Comparison of ENCODE assay signal across 14 cellular contexts in genomic region chr17:64083093-64083492, GRCh38. TPM values are rescaled to one million over a fixed set of nuclear protein-coding genes. Genes with fewer than 3 reads are reported as not detected.
A peak's percentile ranks its signal among the peaks of the same experiment; 100 is the strongest.
DNase-seq lines count a peak whose midpoint lies in the region; ATAC-seq and TF ChIP-seq lines count a peak whose summit lies in the region.
"Had no signal": no experiment of that assay in that cellular context is flagged by ENCODE, and none has a peak within 500 bp of the region (broad histone marks: within the 10 kb centered on the region; RNA-seq: fewer than 3 reads in every experiment).

No MANE protein-coding gene starts in this region.

- H3K4me3 ChIP-seq in mucosa of rectum (ENCODE audit: low read length in 2 of 2), result no peak overlapping the region
- H3K4me3 ChIP-seq: lower lobe of right lung, tibial nerve had no signal

- H3K4me1 Mint-ChIP-seq in natural killer cell treated with Interleukin-12 subunit alpha and Interleukin-12 subunit beta and Interleukin-15 and Interleukin-18, amount 100 ng/mL, for 72 hours (ENCODE audit: low read depth in 2 of 2), result peaks cover 21 to 24% of the 10 kb centered on the region in 2 donors
- H3K4me1 Mint-ChIP-seq in natural killer cell, result peaks cover 27% of the 10 kb centered on the region in 2 donors
- peaks cover 51% of the 10 kb centered on the region for H3K4me1 Mint-ChIP-seq in activated T-helper 2 cell treated with anti-CD3 and anti-CD28 coated beads, Interferon-gamma antibody, Interleukin-2, Interleukin-4, amounts not matched to agents 10 μg/mL and 5 μg/mL and 100 μg/mL, durations not matched to agents 14 hours and 24 hours and 36 hours (ENCODE audit: low read depth)
- peaks cover 17 to 34% of the 10 kb centered on the region in 2 donors for H3K4me1 Mint-ChIP-seq in effector memory CD8-positive, alpha-beta T cell (ENCODE audit: low read depth in 2 of 2)
- no peaks in the 10 kb centered on the region for H3K4me1 Mint-ChIP-seq in osteocyte (ENCODE audit: unreplicated experiment)

- peaks cover 5 to 13% of the 10 kb centered on the region in 2 donors for H3K36me3 ChIP-seq in mucosa of rectum (ENCODE audit: control insufficient read depth in 2 of 2, insufficient read depth in 2 of 2, low read length in 2 of 2)
- H3K36me3 ChIP-seq: BE2C had no signal

- no peaks in the 10 kb centered on the region for H3K9me3 ChIP-seq in mucosa of rectum (ENCODE audit: control insufficient read depth in 2 of 2, low read length in 2 of 2)
- H3K9me3 ChIP-seq: BE2C, lower lobe of right lung, tibial nerve had no signal

- H3K4me3 Mint-ChIP-seq in natural killer cell treated with Interleukin-12 subunit alpha and Interleukin-12 subunit beta and Interleukin-15 and Interleukin-18, amount 100 ng/mL, for 72 hours, result peak overlapping the region; percentile 78
- H3K4me3 Mint-ChIP-seq in natural killer cell, result no peak overlapping the region
- peak overlapping the region; percentile 11 for H3K4me3 Mint-ChIP-seq in activated T-helper 2 cell treated with anti-CD3 and anti-CD28 coated beads, Interferon-gamma antibody, Interleukin-2, Interleukin-4, amounts not matched to agents 10 μg/mL and 5 μg/mL and 100 μg/mL, durations not matched to agents 14 hours and 24 hours and 36 hours (ENCODE audit: low read depth)
- H3K4me3 Mint-ChIP-seq in effector memory CD8-positive, alpha-beta T cell, result no peak overlapping the region
- H3K4me3 Mint-ChIP-seq in osteocyte (ENCODE audit: unreplicated experiment), result no peak overlapping the region

- H3K4me1 ChIP-seq in mucosa of rectum (ENCODE audit: control insufficient read depth in 2 of 2, insufficient read depth in 2 of 2, low read length in 2 of 2), result peaks cover 26 to 42% of the 10 kb centered on the region in 2 donors

- no peak for DNase-seq in natural killer cell treated with Interleukin-12 subunit alpha and Interleukin-12 subunit beta and Interleukin-15 and Interleukin-18, amount 100 ng/mL, for 72 hours (ENCODE audit: low spot score)
- DNase-seq in natural killer cell, result no peak
- DNase-seq in activated T-helper 2 cell treated with anti-CD3 and anti-CD28 coated beads, Interferon-gamma antibody, Interleukin-2, Interleukin-4, amounts not matched to agents 10 μg/mL and 5 μg/mL and 100 μg/mL, durations not matched to agents 14 hours and 24 hours and 36 hours (ENCODE audit: low spot score), result no peak
- DNase-seq in effector memory CD8-positive, alpha-beta T cell, result no peak
- no peak for DNase-seq in osteocyte (ENCODE audit: extremely low spot score, unreplicated experiment)
- DNase-seq: BE2C, IMR-90, lower lobe of right lung, NCI-H1694 treated with DMSO at 0.1 percent for 48 hours, NCI-H526 had no signal

- H3K9ac ChIP-seq in mucosa of rectum (ENCODE audit: low read depth in 1 of 2, low read length in 2 of 2), result no peak overlapping the region

- no peaks in the 10 kb centered on the region for H3K9me3 Mint-ChIP-seq in natural killer cell treated with Interleukin-12 subunit alpha and Interleukin-12 subunit beta and Interleukin-15 and Interleukin-18, amount 100 ng/mL, for 72 hours
- H3K9me3 Mint-ChIP-seq in natural killer cell (no peaks in the 10 kb centered on the region), osteocyte (ENCODE audit: unreplicated experiment) (no peaks in the 10 kb centered on the region)
- no peaks in the 10 kb centered on the region for H3K9me3 Mint-ChIP-seq in activated T-helper 2 cell treated with anti-CD3 and anti-CD28 coated beads, Interferon-gamma antibody, Interleukin-2, Interleukin-4, amounts not matched to agents 10 μg/mL and 5 μg/mL and 100 μg/mL, durations not matched to agents 14 hours and 24 hours and 36 hours
- no peaks in the 10 kb centered on the region for H3K9me3 Mint-ChIP-seq in effector memory CD8-positive, alpha-beta T cell

- H3K27me3 Mint-ChIP-seq in natural killer cell treated with Interleukin-12 subunit alpha and Interleukin-12 subunit beta and Interleukin-15 and Interleukin-18, amount 100 ng/mL, for 72 hours, result no peaks in the 10 kb centered on the region
- H3K27me3 Mint-ChIP-seq in natural killer cell (ENCODE audit: low read depth in 2 of 2) (no peaks in the 10 kb centered on the region), osteocyte (ENCODE audit: unreplicated experiment) (no peaks in the 10 kb centered on the region)
- no peaks in the 10 kb centered on the region for H3K27me3 Mint-ChIP-seq in activated T-helper 2 cell treated with anti-CD3 and anti-CD28 coated beads, Interferon-gamma antibody, Interleukin-2, Interleukin-4, amounts not matched to agents 10 μg/mL and 5 μg/mL and 100 μg/mL, durations not matched to agents 14 hours and 24 hours and 36 hours (ENCODE audit: low read depth)
- H3K27me3 Mint-ChIP-seq in effector memory CD8-positive, alpha-beta T cell, result no peaks in the 10 kb centered on the region

- H3K36me3 Mint-ChIP-seq in natural killer cell treated with Interleukin-12 subunit alpha and Interleukin-12 subunit beta and Interleukin-15 and Interleukin-18, amount 100 ng/mL, for 72 hours, result peaks cover 9% of the 10 kb centered on the region
- H3K36me3 Mint-ChIP-seq in natural killer cell (peaks cover 3% of the 10 kb centered on the region), osteocyte (ENCODE audit: unreplicated experiment) (peaks cover 10% of the 10 kb centered on the region)
- H3K36me3 Mint-ChIP-seq in activated T-helper 2 cell treated with anti-CD3 and anti-CD28 coated beads, Interferon-gamma antibody, Interleukin-2, Interleukin-4, amounts not matched to agents 10 μg/mL and 5 μg/mL and 100 μg/mL, durations not matched to agents 14 hours and 24 hours and 36 hours (ENCODE audit: low read depth), result peaks cover 52% of the 10 kb centered on the region
- H3K36me3 Mint-ChIP-seq in effector memory CD8-positive, alpha-beta T cell (ENCODE audit: insufficient read depth), result peaks cover 36% of the 10 kb centered on the region

- no peak overlapping the region for H3K27ac Mint-ChIP-seq in natural killer cell treated with Interleukin-12 subunit alpha and Interleukin-12 subunit beta and Interleukin-15 and Interleukin-18, amount 100 ng/mL, for 72 hours
- no peak overlapping the region for H3K27ac Mint-ChIP-seq in natural killer cell
- peak overlapping the region; percentile 89 for H3K27ac Mint-ChIP-seq in activated T-helper 2 cell treated with anti-CD3 and anti-CD28 coated beads, Interferon-gamma antibody, Interleukin-2, Interleukin-4, amounts not matched to agents 10 μg/mL and 5 μg/mL and 100 μg/mL, durations not matched to agents 14 hours and 24 hours and 36 hours
- H3K27ac Mint-ChIP-seq in effector memory CD8-positive, alpha-beta T cell, result no peak overlapping the region
- H3K27ac Mint-ChIP-seq in osteocyte (ENCODE audit: unreplicated experiment), result no peak overlapping the region

- H3K27me3 ChIP-seq in mucosa of rectum (ENCODE audit: control insufficient read depth in 2 of 2, insufficient read depth in 2 of 2, low read length in 2 of 2), result no peaks in the 10 kb centered on the region
- H3K27me3 ChIP-seq: BE2C, tibial nerve had no signal

- peak overlapping the region; percentile 62 to 65 for H3K27ac ChIP-seq in mucosa of rectum (ENCODE audit: low read depth in 2 of 2, low read length in 2 of 2)
- H3K27ac ChIP-seq: tibial nerve had no signal

- ATAC-seq in natural killer cell treated with Interleukin-12 subunit alpha and Interleukin-12 subunit beta and Interleukin-15 and Interleukin-18, amount 100 ng/mL, for 72 hours, result no peak
- no peak for ATAC-seq in natural killer cell
- ATAC-seq in effector memory CD8-positive, alpha-beta T cell (replicated peaks), result no peak
- no peak for ATAC-seq in GM21367 (IDR thresholded peaks at IDR 0.05; ENCODE audit: unreplicated experiment)
- no peak for ATAC-seq in HG03571 (IDR thresholded peaks at IDR 0.05; ENCODE audit: unreplicated experiment)

- TF ChIP-seq CTCF in natural killer cell (IDR thresholded peaks at IDR 0.05) (no peak), osteocyte (IDR thresholded peaks at IDR 0.05) (no peak)

- intact Hi-C loops in natural killer cell (cut with micrococcal nuclease), result no loop called here
- intact Hi-C loops in activated T-helper 2 cell treated with anti-CD3 and anti-CD28 coated beads, Interferon-gamma antibody, Interleukin-2, Interleukin-4, amounts not matched to agents 10 μg/mL and 5 μg/mL and 100 μg/mL, durations not matched to agents 14 hours and 24 hours and 36 hours (cut with micrococcal nuclease), result loop anchor here (5.0 to 10.0 kb wide), 2 partner anchors 61 to 302 kb away; partner anchors contain the start of gene ICAM2

RNA-seq across cellular contexts. Expression of gene ERN1, which starts 46.9 kb away (rescaled TPM):
- 100 to 1,000 TPM; 131 TPM for total RNA-seq in natural killer cell treated with Interleukin-12 subunit alpha and Interleukin-12 subunit beta and Interleukin-15 and Interleukin-18, amount 100 ng/mL, for 72 hours
- 10 to 100 TPM; 52.9 to 90.5 (median 67.2) TPM for total RNA-seq in natural killer cell
- 91.0 and 93.4 TPM in 2 replicates for total RNA-seq in activated T-helper 2 cell treated with anti-CD3 and anti-CD28 coated beads, Interferon-gamma antibody, Interleukin-2, Interleukin-4, amounts not matched to agents 10 μg/mL and 5 μg/mL and 100 μg/mL, durations not matched to agents 14 hours and 24 hours and 36 hours
- total RNA-seq in osteocyte, result 20.8 and 21.4 TPM in 2 replicates

Comparison
In these comparisons a context has a peak if more than half of its experiments do, and no peak if none do; other contexts are left out.
1. H3K4me3 Mint-ChIP-seq: peak in natural killer cell treated with Interleukin-12 subunit alpha and Interleukin-12 subunit beta and Interleukin-15 and Interleukin-18, amount 100 ng/mL, for 72 hours (single experiment) and activated T-helper 2 cell treated with anti-CD3 and anti-CD28 coated beads, Interferon-gamma antibody, Interleukin-2, Interleukin-4, amounts not matched to agents 10 μg/mL and 5 μg/mL and 100 μg/mL, durations not matched to agents 14 hours and 24 hours and 36 hours (single experiment); none in natural killer cell (single experiment), effector memory CD8-positive, alpha-beta T cell (0 of 2) and osteocyte (single experiment).